ENCODE assay signal across 8 cellular contexts in genomic region chr3:45507820-45508317, GRCh38.
DNase-seq lines count a peak whose midpoint lies in the region; ATAC-seq and TF ChIP-seq lines count a peak whose summit lies in the region.

No MANE protein-coding gene starts in this region.

- peak; percentile 63 for ATAC-seq in sciatic nerve

- H3K27ac ChIP-seq in H9 (ENCODE audit: insufficient read length, low read depth, low read length) (peak overlapping the region; percentile 66), SJSA1 (no peak overlapping the region), esophagus muscularis mucosa (replicated peaks in 1 of 4) (no peak overlapping the region)
- H3K27ac ChIP-seq in CD4-positive, alpha-beta memory T cell (ENCODE audit: low read depth, low read length) = no peak overlapping the region

- H3K4me2 ChIP-seq in H9 (ENCODE audit: insufficient read depth, insufficient read length, low read length) = peak overlapping the region; percentile 11

- no peaks in the 10 kb centered on the region for H3K27me3 Mint-ChIP-seq in H9 (ENCODE audit: low read depth)
- H3K27me3 Mint-ChIP-seq in CD4-positive, alpha-beta memory T cell = no peaks in the 10 kb centered on the region

- no peak overlapping the region for H4K8ac ChIP-seq in H9 (replicated peaks; ENCODE audit: insufficient read length, low read depth, low read length)

- H3K4me1 ChIP-seq in H9 (ENCODE audit: insufficient read depth, low read length) = peaks cover 21% of the 10 kb centered on the region
- H3K4me1 ChIP-seq in SJSA1 (replicated peaks) = peaks cover 24% of the 10 kb centered on the region
- H3K4me1 ChIP-seq in esophagus muscularis mucosa = peaks cover 7 to 25% (median 8%) of the 10 kb centered on the region in 4 donors
- H3K4me1 ChIP-seq in CD4-positive, alpha-beta memory T cell (ENCODE audit: insufficient read depth, low read length) = peaks cover 10% of the 10 kb centered on the region

- H2BK20ac ChIP-seq in H9 (ENCODE audit: low read depth, low read length, poor library complexity, severe bottlenecking) = no peak overlapping the region

- no peak overlapping the region for H3K4me3 Mint-ChIP-seq in H9
- H3K4me3 Mint-ChIP-seq in CD4-positive, alpha-beta memory T cell = no peak overlapping the region

- H2BK12ac ChIP-seq in H9 (ENCODE audit: insufficient read length, low read depth, low read length) = no peak overlapping the region

- H3K9me3 ChIP-seq in H9 (ENCODE audit: control insufficient read depth, low read depth, low read length) (no peaks in the 10 kb centered on the region), SJSA1 (replicated peaks) (no peaks in the 10 kb centered on the region), esophagus muscularis mucosa (no peaks in the 10 kb centered on the region)
- H3K9me3 ChIP-seq in CD4-positive, alpha-beta memory T cell (ENCODE audit: control insufficient read depth in 1 of 2, low read length in 2 of 2) = no peaks in the 10 kb centered on the region

- H2BK5ac ChIP-seq in H9 (ENCODE audit: insufficient read length, low read length) = no peak overlapping the region

- no peak overlapping the region for H4K91ac ChIP-seq in H9 (ENCODE audit: insufficient read length, low read depth, low read length)

- H2AK5ac ChIP-seq in H9 (ENCODE audit: insufficient read length, low read length) = no peak overlapping the region

- H3K79me2 ChIP-seq in H9 (ENCODE audit: insufficient read depth, low read length) = no peaks in the 10 kb centered on the region

- H3K9me3 Mint-ChIP-seq in H9 = no peaks in the 10 kb centered on the region
- H3K9me3 Mint-ChIP-seq in CD4-positive, alpha-beta memory T cell = no peaks in the 10 kb centered on the region

- no peak overlapping the region for H2BK15ac ChIP-seq in H9 (ENCODE audit: low read depth, low read length)

- no peak overlapping the region for H3K18ac ChIP-seq in H9 (ENCODE audit: insufficient read length, low read depth, low read length)

- peaks cover 0 to 7% of the 10 kb centered on the region in 2 experiments; a peak in 2 of 4 replicates for H3K4me1 Mint-ChIP-seq in H9
- peaks cover 0 to 4% (median 2%) of the 10 kb centered on the region in 4 donors for H3K4me1 Mint-ChIP-seq in CD4-positive, alpha-beta memory T cell

- POLR2A ChIA-PET in CD4-positive, alpha-beta memory T cell (lab: Charles Lee; ENCODE audit: partially characterized antibody) = no interaction called here

- H3K27ac Mint-ChIP-seq in H9 = no peak overlapping the region
- no peak overlapping the region for H3K27ac Mint-ChIP-seq in CD4-positive, alpha-beta memory T cell

- H3K4me3 ChIP-seq in SJSA1 = no peak overlapping the region
- no peak overlapping the region for H3K4me3 ChIP-seq in foreskin fibroblast (ENCODE audit: low read depth in 1 of 2, low read length in 2 of 2)
- H3K4me3 ChIP-seq in esophagus muscularis mucosa = no peak overlapping the region
- H3K4me3 ChIP-seq in CD4-positive, alpha-beta memory T cell (ENCODE audit: low read length in 2 of 2) = no peak overlapping the region

- H3K27me3 ChIP-seq in H9 (ENCODE audit: insufficient read depth, low read length) (no peaks in the 10 kb centered on the region), SJSA1 (replicated peaks) (no peaks in the 10 kb centered on the region), esophagus muscularis mucosa (no peaks in the 10 kb centered on the region)
- H3K27me3 ChIP-seq in CD4-positive, alpha-beta memory T cell (ENCODE audit: insufficient read depth, low read length) = no peaks in the 10 kb centered on the region

- H2BK120ac ChIP-seq in H9 (ENCODE audit: low read depth, low read length, poor library complexity, severe bottlenecking) = no peak overlapping the region

- no peak for TF ChIP-seq EP300 in esophagus muscularis mucosa (IDR thresholded peaks at IDR 0.05)

- no peak overlapping the region for H2AFZ ChIP-seq in H9 (ENCODE audit: low read length)

- no peak overlapping the region for H4K5ac ChIP-seq in H9 (ENCODE audit: insufficient read length, low read depth, low read length)

- H3K23me2 ChIP-seq in H9 (ENCODE audit: insufficient read length, low read depth, low read length, poor library complexity, severe bottlenecking) = no peaks in the 10 kb centered on the region

- H3K4ac ChIP-seq in H9 (ENCODE audit: low read depth, low read length) = no peak overlapping the region

- TF ChIP-seq POLR2A in esophagus muscularis mucosa (IDR thresholded peaks at IDR 0.05; ENCODE audit: low read depth) = no peak

- H3K56ac ChIP-seq in H9 (ENCODE audit: insufficient read length, low read depth, low read length) = no peak overlapping the region

- TF ChIP-seq CTCF in H9 (conservative IDR thresholded peaks at IDR 0.05) (peak; percentile 71), foreskin fibroblast (IDR thresholded peaks at IDR 0.05; ENCODE audit: low read depth, low read length) (peak; percentile 53), esophagus muscularis mucosa (IDR thresholded peaks at IDR 0.05) (peak in 1 of 3 experiments; percentile 21)

- no peak overlapping the region for H3K23ac ChIP-seq in H9 (ENCODE audit: insufficient read length, low read depth, low read length)

- H3K14ac ChIP-seq in H9 (ENCODE audit: insufficient read depth, low read length) = no peak overlapping the region

- H3K79me1 ChIP-seq in H9 (ENCODE audit: insufficient read depth, low read depth, low read length, poor library complexity, severe bottlenecking) = no peaks in the 10 kb centered on the region

- H3K36me3 ChIP-seq in SJSA1 = peaks cover 4% of the 10 kb centered on the region; the same call in 1 of the 2 replicates
- peaks cover 0 to 4% (median 1%) of the 10 kb centered on the region in 4 donors for H3K36me3 ChIP-seq in esophagus muscularis mucosa
- no peaks in the 10 kb centered on the region for H3K36me3 ChIP-seq in CD4-positive, alpha-beta memory T cell (ENCODE audit: insufficient read depth, low read length)

- H3K36me3 Mint-ChIP-seq in H9 (ENCODE audit: insufficient read depth in 1 of 3, low read depth in 3 of 3) = peaks cover 3 to 14% (median 12%) of the 10 kb centered on the region in 3 experiments; a peak in 5 of 7 replicates
- H3K36me3 Mint-ChIP-seq in CD4-positive, alpha-beta memory T cell = peaks cover 0 to 9% of the 10 kb centered on the region in 2 donors

- no peaks in the 10 kb centered on the region for H4K20me1 ChIP-seq in H9 (ENCODE audit: control insufficient read depth, insufficient read depth, insufficient read length)

- WGBS in H9 (ENCODE audit: extremely low coverage, insufficient read length, low lambda C conversion rate) = no CpG with 5 or more reads among the region's 6 CpGs
- WGBS in esophagus muscularis mucosa = 72% methylated on average over 6 of the region's 6 CpGs

- intact Hi-C loops in sciatic nerve (cut with DNase I) (no loop called here), esophagus muscularis mucosa (cut with DNase I) (loop anchor here (5.0 kb wide), 1 partner anchor 286 kb away; no protein-coding TSS in a partner anchor)
- intact Hi-C loops in CD4-positive, alpha-beta memory T cell (cut with micrococcal nuclease) = no loop called here

- peak; percentile 67 for DNase-seq in H9
- DNase-seq in SJSA1 (ENCODE audit: low read depth in 1 of 2, low spot score in 2 of 2) = peak; percentile 62 to 72
- DNase-seq in foreskin fibroblast = peak in 1 of 2 donors; percentile 58
- no peak for DNase-seq in sciatic nerve (ENCODE audit: low spot score)
- no peak for DNase-seq in esophagus muscularis mucosa (ENCODE audit: extremely low spot score)
- no peak for DNase-seq in CD4-positive, alpha-beta memory T cell
- DNase-seq in AML-193 (lab: John Stamatoyannopoulos, UW) = no peak
- DNase-seq in stimulated activated CD4-positive, alpha-beta T cell treated with anti-CD3 and anti-CD28 coated beads, Interleukin-4, amount 100 ng/mL, for 4 hours = no peak

- CTCF ChIA-PET in CD4-positive, alpha-beta memory T cell (lab: Charles Lee; ENCODE audit: partially characterized antibody) = interaction anchor here (1.2 to 16.2 kb wide), 4 partner anchors 37 to 467 kb away, joined by 4 to 471 read pairs (median 6); no protein-coding TSS in a partner anchor

- H3K9ac ChIP-seq in H9 (ENCODE audit: extremely low read depth, insufficient read length, low read length) = no peak overlapping the region

- no peak overlapping the region for H3T11ph ChIP-seq in H9 (ENCODE audit: low read length)

Comparison
In these comparisons a context has a peak if more than half of its experiments do, and no peak if none do; other contexts are left out.
1. DNase-seq: peak in H9 (single experiment) and SJSA1 (2 of 2); none in sciatic nerve (single experiment), esophagus muscularis mucosa (single experiment), CD4-positive, alpha-beta memory T cell (0 of 5), AML-193 (0 of 2) and stimulated activated CD4-positive, alpha-beta T cell treated with anti-CD3 and anti-CD28 coated beads, Interleukin-4, amount 100 ng/mL, for 4 hours (0 of 2).